In the genomic region with DNA sequence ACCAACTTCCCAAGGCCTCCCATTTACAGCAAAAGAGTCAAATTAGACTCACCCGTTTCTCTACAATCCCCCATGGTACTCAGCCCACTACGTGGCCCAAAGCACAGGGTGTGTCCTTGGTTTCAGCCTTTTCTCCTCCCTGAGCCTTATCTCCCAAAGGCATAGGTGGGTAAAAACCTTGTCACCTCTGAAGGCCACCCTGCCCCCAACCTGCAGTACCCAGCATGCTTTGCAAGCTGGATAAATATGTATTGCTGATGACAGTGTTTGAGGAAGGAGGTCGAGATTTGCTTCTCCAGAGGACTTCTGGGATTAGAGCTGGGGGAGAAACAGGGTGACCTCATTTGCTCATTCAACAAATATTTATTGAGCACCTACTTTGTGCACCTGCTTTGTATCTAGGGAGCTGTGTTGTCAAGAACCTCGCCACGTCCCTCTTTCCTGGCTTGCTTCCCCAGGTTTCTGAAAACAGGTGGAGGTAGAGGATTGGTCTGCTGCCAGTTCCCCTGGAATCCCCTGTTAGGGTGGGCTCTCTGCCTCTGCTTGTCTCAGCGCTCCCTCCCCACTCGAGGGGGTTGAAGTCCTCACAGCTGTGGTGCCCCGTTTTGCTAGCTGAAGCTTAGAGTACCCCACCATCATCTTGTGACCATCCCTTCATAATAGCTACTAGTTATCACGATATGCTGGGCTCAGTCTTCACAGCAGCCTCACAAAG, we compare ENCODE assay signal across 1 cellular context.
TF ChIP-seq lines count a peak whose summit lies in the region.

No MANE protein-coding gene starts in this region.

TF ChIP-seq in GM12878, 131 proteins besides CTCF, POLR2A, EP300 and RAD21:
- no peak for TF ChIP-seq ZNF592 (IDR thresholded peaks at IDR 0.05)
- TF ChIP-seq BACH1 (IDR thresholded peaks at IDR 0.05; ENCODE audit: borderline replicate concordance): no peak
- no peak for TF ChIP-seq SMAD5 (IDR thresholded peaks at IDR 0.05; ENCODE audit: low read depth)
- TF ChIP-seq KAT2A (conservative IDR thresholded peaks at IDR 0.05; ENCODE audit: control insufficient read depth, low read depth, low read length): no peak
- no peak for TF ChIP-seq ASH2L (IDR thresholded peaks at IDR 0.05; ENCODE audit: borderline replicate concordance, low read depth)
- TF ChIP-seq RBBP5 (conservative IDR thresholded peaks at IDR 0.05): no peak
TF ChIP-seq in GM12878: peak in this region for 0.
